ENCODE assay signal across 8 cellular contexts in genomic region chr11:18802381-18803257, GRCh38. TPM values are rescaled to one million over a fixed set of nuclear protein-coding genes. Genes with fewer than 3 reads are reported as not detected.
DNase-seq lines count a peak whose midpoint lies in the region; ATAC-seq and TF ChIP-seq lines count a peak whose summit lies in the region.

No MANE protein-coding gene starts in this region.

- no peaks in the 10 kb centered on the region for H4K20me1 ChIP-seq in fibroblast of lung (ENCODE audit: control insufficient read depth, extremely low read depth, insufficient read depth, low read length)

- ATAC-seq in GM19395 (IDR thresholded peaks at IDR 0.05; ENCODE audit: unreplicated experiment) (peak; percentile 76), GM19328 (IDR thresholded peaks at IDR 0.05; ENCODE audit: unreplicated experiment) (no peak)

- no peaks in the 10 kb centered on the region for H3K27me3 ChIP-seq in CD8-positive, alpha-beta memory T cell (ENCODE audit: insufficient read depth, low read length, poor library complexity, severe bottlenecking)
- no peaks in the 10 kb centered on the region for H3K27me3 ChIP-seq in fibroblast of lung (ENCODE audit: control insufficient read depth, insufficient read depth, low read length)

- H2AFZ ChIP-seq in fibroblast of lung (ENCODE audit: low read length), result no peak overlapping the region

- peak in 4 of 5 donors; percentile 3 to 53 (median 10) for DNase-seq in CD8-positive, alpha-beta memory T cell
- DNase-seq in NCI-H2107 (lab: John Stamatoyannopoulos, UW) (peak; percentile 24), fibroblast of lung (ENCODE audit: low read depth in 2 of 2) (peak; percentile 65 to 76), non-pigmented ciliary epithelial cell (ENCODE audit: low read depth) (peak; percentile 40), mesenteric fat pad (ENCODE audit: low spot score) (no peak)

- CTCF ChIA-PET in CD8-positive, alpha-beta memory T cell (lab: Charles Lee), result interaction anchor here (1.2 kb wide), 1 partner anchor 11 kb away, joined by 4 read pairs; no protein-coding TSS in a partner anchor

- no peak overlapping the region for H3K4me2 ChIP-seq in fibroblast of lung (ENCODE audit: extremely low read depth, insufficient read depth, low read length)

- H3K27me3 Mint-ChIP-seq in CD8-positive, alpha-beta memory T cell, result peaks cover 6 to 17% of the 10 kb centered on the region in 2 donors

- no peaks in the 10 kb centered on the region for H3K9me3 ChIP-seq in CD8-positive, alpha-beta memory T cell (ENCODE audit: low read length)
- no peaks in the 10 kb centered on the region for H3K9me3 ChIP-seq in fibroblast of lung (ENCODE audit: control insufficient read depth, insufficient read depth, low read depth, low read length)

- no peak overlapping the region for H3K9ac ChIP-seq in fibroblast of lung (ENCODE audit: insufficient read depth, low read length)

- H3K79me2 ChIP-seq in fibroblast of lung (ENCODE audit: control insufficient read depth, insufficient read depth, low read length), result no peaks in the 10 kb centered on the region

- peaks cover 0 to 1% (median 0%) of the 10 kb centered on the region in 5 donors for H3K9me3 Mint-ChIP-seq in CD8-positive, alpha-beta memory T cell

- 0 out of 2 replicates have a peak, but pooled peaks have one; percentile 42 for TF ChIP-seq CTCF in WI38 (IDR thresholded peaks at IDR 0.05; ENCODE audit: low read depth, low read length)
- peak; percentile 55 to 61 for TF ChIP-seq CTCF in fibroblast of lung (conservative IDR thresholded peaks at IDR 0.05 in 1 of 2, IDR thresholded peaks at IDR 0.05 in 1 of 2; ENCODE audit: low read depth in 1 of 2, low read length in 2 of 2)

- H3K36me3 Mint-ChIP-seq in CD8-positive, alpha-beta memory T cell, result no peaks in the 10 kb centered on the region

- peak overlapping the region in 2 of 7 donors; percentile 22 to 32 for H3K4me3 Mint-ChIP-seq in CD8-positive, alpha-beta memory T cell

- no peak overlapping the region for H3K4me3 ChIP-seq in CD8-positive, alpha-beta memory T cell (ENCODE audit: low read length)
- H3K4me3 ChIP-seq in WI38 (ENCODE audit: low read depth, low read length), result no peak overlapping the region
- H3K4me3 ChIP-seq in fibroblast of lung (replicated peaks in 1 of 4; ENCODE audit: control extremely low read depth in 1 of 4, insufficient read depth in 1 of 4, low read depth in 3 of 4, low read length in 4 of 4), result no peak overlapping the region

- H3K27ac ChIP-seq in CD8-positive, alpha-beta memory T cell (ENCODE audit: low read depth, low read length), result no peak overlapping the region
- H3K27ac ChIP-seq in fibroblast of lung (ENCODE audit: insufficient read depth, low read length), result no peak overlapping the region

- peaks cover 0 to 6% (median 4%) of the 10 kb centered on the region in 3 donors for H3K4me1 Mint-ChIP-seq in CD8-positive, alpha-beta memory T cell

- POLR2A ChIA-PET in CD8-positive, alpha-beta memory T cell (lab: Charles Lee), result no interaction called here

- H3K4me1 ChIP-seq in CD8-positive, alpha-beta memory T cell (ENCODE audit: insufficient read depth, low read length), result no peaks in the 10 kb centered on the region
- no peaks in the 10 kb centered on the region for H3K4me1 ChIP-seq in fibroblast of lung (ENCODE audit: control insufficient read depth, extremely low read depth, insufficient read depth, low read length)

- no peak overlapping the region for H3K27ac Mint-ChIP-seq in CD8-positive, alpha-beta memory T cell

- no peaks in the 10 kb centered on the region for H3K36me3 ChIP-seq in CD8-positive, alpha-beta memory T cell (ENCODE audit: insufficient read depth, low read length)
- no peaks in the 10 kb centered on the region for H3K36me3 ChIP-seq in fibroblast of lung (ENCODE audit: control insufficient read depth, insufficient read depth, low read length)

RNA-seq across cellular contexts. Expression of gene PTPN5, which starts 11.0 kb away (rescaled TPM):
- not detected for total RNA-seq in CD8-positive, alpha-beta memory T cell
- polyA plus RNA-seq in CD8-positive, alpha-beta memory T cell, result not detected
- not detected in 2 replicates for total RNA-seq in fibroblast of lung
- polyA plus RNA-seq in fibroblast of lung, result not detected in 2 replicates
- polyA plus RNA-seq in fibroblast of lung (2012), result not detected in 2 replicates
- polyA minus RNA-seq in fibroblast of lung (ENCODE audit: low replicate concordance), result not detected in 2 replicates
- 1.1 TPM for total RNA-seq in mesenteric fat pad
